Comparison of ENCODE assay signal across 29 cellular contexts in the genomic region with DNA sequence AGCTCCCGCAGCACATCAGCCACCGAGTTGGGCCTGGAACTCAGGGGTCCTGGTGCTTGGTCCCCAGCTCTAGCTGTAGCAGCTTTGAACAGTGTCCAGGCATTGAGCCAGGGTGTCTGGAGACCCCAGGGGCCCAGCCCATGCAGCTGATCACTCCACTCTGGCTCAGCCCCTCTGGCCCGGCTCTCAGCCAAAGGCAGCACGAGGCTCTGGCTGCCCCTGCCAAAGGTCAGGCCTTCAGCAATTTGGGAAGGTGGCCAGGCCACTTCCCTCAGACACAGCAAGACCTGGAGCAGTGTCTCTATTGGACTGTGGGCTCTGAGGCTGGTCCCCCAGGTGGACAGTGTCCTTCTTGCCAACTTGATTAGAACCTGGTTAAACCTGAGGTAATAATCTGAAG. TPM values are rescaled to one million over a fixed set of nuclear protein-coding genes. Genes with fewer than 3 reads are reported as not detected.
DNase-seq lines count a peak whose midpoint lies in the region; ATAC-seq, FAIRE-seq and TF ChIP-seq lines count a peak whose summit lies in the region.
"Had no signal": no experiment of that assay in that cellular context is flagged by ENCODE, and none has a peak within 500 bp of the region (broad histone marks: within the 10 kb centered on the region; RNA-seq: fewer than 3 reads in every experiment).

No MANE protein-coding gene starts in this region.

- no peaks in the 10 kb centered on the region for H3K27me3 Mint-ChIP-seq in naive thymus-derived CD8-positive, alpha-beta T cell
- H3K27me3 Mint-ChIP-seq: activated naive CD8-positive, alpha-beta T cell treated with anti-CD3 and anti-CD28 coated beads for 36 hours; CD4-positive, alpha-beta memory T cell; effector memory CD8-positive, alpha-beta T cell had no signal

- DNase-seq in HepG2 (ENCODE audit: low spot score): no peak
- DNase-seq in endothelial cell of umbilical vein (ENCODE audit: low read depth, low spot score): no peak
- DNase-seq in left lobe of liver (ENCODE audit: low spot score): peak; percentile 78
- DNase-seq in thyroid gland: peak; percentile 75 to 78
- no peak for DNase-seq in naive thymus-derived CD8-positive, alpha-beta T cell
- DNase-seq in H54 (ENCODE audit: insufficient read length, low spot score): no peak
- DNase-seq: activated CD4-positive, alpha-beta T cell treated with anti-CD3 and anti-CD28 coated beads for 48 hours; activated gamma-delta T cell; activated naive CD8-positive, alpha-beta T cell treated with anti-CD3 and anti-CD28 coated beads for 36 hours; aorta; CD4-positive, alpha-beta memory T cell; colonic mucosa; effector memory CD8-positive, alpha-beta T cell; foreskin keratinocyte; head of caudate nucleus; mammary epithelial cell; NCI-H1436; NCI-H2081 treated with DMSO at 0.1 percent for 48 hours; NCI-H226; NCI-H69; nephron progenitor cell; SJCRH30; stimulated activated CD4-positive, alpha-beta T cell treated with anti-CD3 and anti-CD28 coated beads, Interleukin-4, amount 100 ng/mL, for 1 hour had no signal

- H3K27ac ChIP-seq in liver (ENCODE audit: low read depth in 1 of 2, low read length in 2 of 2) (no peak overlapping the region), HepG2 (ENCODE audit: extremely low read length, insufficient read depth, low read length) (no peak overlapping the region), endothelial cell of umbilical vein (ENCODE audit: insufficient read depth, low read depth, low read length) (peak overlapping the region; percentile 81), thyroid gland (peak overlapping the region; percentile 3 to 60 (median 50))
- H3K27ac ChIP-seq: colonic mucosa, foreskin keratinocyte, SJCRH30, tibial nerve had no signal

- CTCF ChIA-PET in HepG2 (lab: Yijun Ruan, JAX; ENCODE audit: low intra/inter-chr PET ratio, low total read pairs) (no interaction called here), endothelial cell of umbilical vein (lab: Charles Lee) (interaction anchor here (1.2 to 3.0 kb wide), 5 partner anchors 8 to 66 kb away, joined by 4 to 47 read pairs (median 8); no protein-coding TSS in a partner anchor)

- 52% methylated on average over 4 of the region's 4 CpGs for WGBS in liver
- whole genome bisulfite sequencing in HepG2 (ENCODE audit: low lambda C conversion rate): 80% methylated on average over 1 of the region's 4 CpGs
- 49 to 63% methylated on average over 3 to 4 of the region's 4 CpGs for WGBS in thyroid gland, 2 donors

- H3K36me3 ChIP-seq in liver (ENCODE audit: control insufficient read depth in 4 of 4, insufficient read depth in 3 of 4, low read depth in 1 of 4, low read length in 3 of 4) (no peaks in the 10 kb centered on the region), HepG2 (replicated peaks in 1 of 2; ENCODE audit: control insufficient read depth in 1 of 2, insufficient read depth in 2 of 2, low read length in 2 of 2) (no peaks in the 10 kb centered on the region), endothelial cell of umbilical vein (ENCODE audit: control insufficient read depth in 2 of 2, extremely low read depth in 1 of 2, insufficient read depth in 2 of 2, low read length in 2 of 2) (no peaks in the 10 kb centered on the region), thyroid gland (no peaks in the 10 kb centered on the region)
- H3K36me3 ChIP-seq: colonic mucosa, pancreas, SJCRH30, tibial nerve had no signal

- no peaks in the 10 kb centered on the region for H3K9me3 Mint-ChIP-seq in naive thymus-derived CD8-positive, alpha-beta T cell
- H3K9me3 Mint-ChIP-seq: activated naive CD8-positive, alpha-beta T cell treated with anti-CD3 and anti-CD28 coated beads for 36 hours; CD4-positive, alpha-beta memory T cell; effector memory CD8-positive, alpha-beta T cell; nephron progenitor cell had no signal

- peaks cover 13 to 33% (median 16%) of the 10 kb centered on the region in 4 donors for H3K4me1 ChIP-seq in liver (ENCODE audit: control insufficient read depth in 4 of 4, insufficient read depth in 4 of 4, low read length in 3 of 4)
- H3K4me1 ChIP-seq in HepG2 (ENCODE audit: insufficient read depth, low read length): peaks cover 10% of the 10 kb centered on the region
- peaks cover 46% of the 10 kb centered on the region for H3K4me1 ChIP-seq in endothelial cell of umbilical vein (ENCODE audit: control insufficient read depth, extremely low read depth, insufficient read depth, low read length)
- peaks cover 29 to 54% of the 10 kb centered on the region in 2 donors for H3K4me1 ChIP-seq in thyroid gland
- H3K4me1 ChIP-seq: colonic mucosa, SJCRH30 had no signal

- BruUV-seq in HepG2 (replicated peaks; lab: Mats Ljungman, UMichigan) (no TSS peak), endothelial cell of umbilical vein (replicated peaks; lab: Mats Ljungman, UMichigan) (no TSS peak)

- H3K79me2 ChIP-seq in HepG2 (ENCODE audit: insufficient read depth, low read length) (no peaks in the 10 kb centered on the region), endothelial cell of umbilical vein (ENCODE audit: control insufficient read depth, insufficient read depth, low read length) (no peaks in the 10 kb centered on the region)

- TF ChIP-seq EP300 in HepG2 (IDR thresholded peaks at IDR 0.05; ENCODE audit: low read depth in 2 of 2, low read length in 2 of 2) (no peak), HepG2 (CRISPR knock-in tag; IDR thresholded peaks at IDR 0.05; ENCODE audit: borderline replicate concordance) (no peak)

- H3K27me3 ChIP-seq in liver (ENCODE audit: control insufficient read depth in 4 of 4, insufficient read depth in 4 of 4, low read length in 3 of 4) (no peaks in the 10 kb centered on the region), HepG2 (ENCODE audit: control insufficient read depth in 1 of 2, insufficient read depth in 2 of 2, low read length in 2 of 2) (no peaks in the 10 kb centered on the region), endothelial cell of umbilical vein (ENCODE audit: control insufficient read depth in 2 of 2, insufficient read depth in 2 of 2, low read length in 2 of 2) (no peaks in the 10 kb centered on the region), thyroid gland (no peaks in the 10 kb centered on the region)
- H3K27me3 ChIP-seq: colonic mucosa, foreskin keratinocyte, pancreas, SJCRH30, tibial nerve had no signal

- H3K27ac Mint-ChIP-seq in naive thymus-derived CD8-positive, alpha-beta T cell: no peak overlapping the region
- H3K27ac Mint-ChIP-seq: activated naive CD8-positive, alpha-beta T cell treated with anti-CD3 and anti-CD28 coated beads for 36 hours; effector memory CD8-positive, alpha-beta T cell had no signal

- in situ Hi-C loops in HepG2 (cut with HindIII; ENCODE audit: extremely low pct_ligation_motif_present, low pct_unique_long_range_greater_than_20kb): no loop called here

- H3K4me3 Mint-ChIP-seq in naive thymus-derived CD8-positive, alpha-beta T cell: no peak overlapping the region
- H3K4me3 Mint-ChIP-seq: activated naive CD8-positive, alpha-beta T cell treated with anti-CD3 and anti-CD28 coated beads for 36 hours; CD4-positive, alpha-beta memory T cell; effector memory CD8-positive, alpha-beta T cell; nephron progenitor cell had no signal

- FAIRE-seq in HepG2 (lab: Jason Lieb, UNC): no peak
- FAIRE-seq in endothelial cell of umbilical vein (lab: Jason Lieb, UNC): peak; percentile 62
- FAIRE-seq in H54 (lab: Jason Lieb, UNC): no peak
- FAIRE-seq: A204.1, H1, pancreas had no signal

- ATAC-seq in HepG2 (no peak), left lobe of liver (peak; percentile 76), SK-N-SH treated with all-trans-retinoic acid at 6 μM for 48 hours (no peak)
- no peak for ATAC-seq in naive thymus-derived CD8-positive, alpha-beta T cell
- ATAC-seq: effector memory CD8-positive, alpha-beta T cell; foreskin keratinocyte had no signal

- H4K20me1 ChIP-seq in HepG2 (ENCODE audit: insufficient read depth, low read length) (no peaks in the 10 kb centered on the region), endothelial cell of umbilical vein (replicated peaks; ENCODE audit: control insufficient read depth, extremely low read depth, insufficient read depth, low read length) (no peaks in the 10 kb centered on the region)

- H3K9me1 ChIP-seq in endothelial cell of umbilical vein (replicated peaks; ENCODE audit: control insufficient read depth, extremely low read depth, insufficient read depth, low read length): no peaks in the 10 kb centered on the region

- TF ChIP-seq POLR2A in HepG2 (IDR thresholded peaks at IDR 0.05; ENCODE audit: insufficient read depth in 1 of 2, low read depth in 2 of 2, low read length in 2 of 2): no peak
- no peak for TF ChIP-seq POLR2A in endothelial cell of umbilical vein (IDR thresholded peaks at IDR 0.05; ENCODE audit: low read depth, low read length)
- no peak for TF ChIP-seq POLR2A in thyroid gland (IDR thresholded peaks at IDR 0.05)
- TF ChIP-seq POLR2A in H54 (IDR thresholded peaks at IDR 0.05; ENCODE audit: low read depth, low read length): no peak

- no peaks in the 10 kb centered on the region for H3K36me3 Mint-ChIP-seq in naive thymus-derived CD8-positive, alpha-beta T cell
- H3K36me3 Mint-ChIP-seq: CD4-positive, alpha-beta memory T cell had no signal

- H3K4me1 Mint-ChIP-seq in naive thymus-derived CD8-positive, alpha-beta T cell: peaks cover 19 to 26% (median 23%) of the 10 kb centered on the region in 4 donors
- H3K4me1 Mint-ChIP-seq: activated naive CD8-positive, alpha-beta T cell treated with anti-CD3 and anti-CD28 coated beads for 36 hours had no signal

- intact Hi-C loops in HepG2 (cut with micrococcal nuclease; ENCODE audit: unreplicated experiment) (no loop called here), endothelial cell of umbilical vein (cut with micrococcal nuclease) (loop anchor here (1.0 kb wide), 2 partner anchors 7 to 35 kb away; partner anchors contain the start of gene RNF19B), thyroid gland (cut with DNase I) (no loop called here)

- TF ChIP-seq CTCF in liver (IDR thresholded peaks at IDR 0.05; ENCODE audit: low read depth, low read length, missing input control): no peak
- no peak for TF ChIP-seq CTCF in HepG2 (CRISPR knock-in tag; IDR thresholded peaks at IDR 0.05)
- TF ChIP-seq CTCF in endothelial cell of umbilical vein (IDR thresholded peaks at IDR 0.05; ENCODE audit: extremely low read depth in 1 of 2, insufficient read depth in 1 of 2, low read depth in 1 of 2, low read length in 2 of 2): no peak
- no peak for TF ChIP-seq CTCF in thyroid gland (IDR thresholded peaks at IDR 0.05)

- TF ChIP-seq RAD21 in liver (IDR thresholded peaks at IDR 0.05): peak in 1 of 2 donors; percentile 59
- no peak for TF ChIP-seq RAD21 in HepG2 (CRISPR knock-in tag; IDR thresholded peaks at IDR 0.05)

- POLR2A ChIA-PET in HepG2 (lab: Yijun Ruan, JAX) (no interaction called here), endothelial cell of umbilical vein (lab: Charles Lee) (interaction anchor here (2.1 to 2.6 kb wide), 2 partner anchors 8 to 34 kb away, joined by 7 to 15 read pairs; partner anchors contain the start of gene RNF19B)
- POLR2A ChIA-PET in naive thymus-derived CD8-positive, alpha-beta T cell (lab: Charles Lee): interaction anchor here (0.6 kb wide), 1 partner anchor 162 kb away, joined by 3 read pairs; no protein-coding TSS in a partner anchor

- no peak overlapping the region for H3K4me3 ChIP-seq in liver (ENCODE audit: low read depth in 1 of 3, low read length in 3 of 3)
- H3K4me3 ChIP-seq in HepG2 (replicated peaks in 1 of 3; ENCODE audit: insufficient read depth in 1 of 3, low read depth in 2 of 3, low read length in 3 of 3): no peak overlapping the region
- H3K4me3 ChIP-seq in endothelial cell of umbilical vein (replicated peaks in 1 of 3; ENCODE audit: insufficient read depth in 1 of 3, low read depth in 1 of 3, low read length in 3 of 3): no peak overlapping the region
- H3K4me3 ChIP-seq in thyroid gland (replicated peaks in 1 of 3): no peak overlapping the region
- H3K4me3 ChIP-seq: colonic mucosa, pancreas, SJCRH30, tibial nerve had no signal

- no peak overlapping the region for H3K4me2 ChIP-seq in HepG2 (ENCODE audit: low read depth, low read length)
- H3K4me2 ChIP-seq in endothelial cell of umbilical vein (ENCODE audit: insufficient read depth, low read length): no peak overlapping the region

- H3K9ac ChIP-seq in liver (ENCODE audit: low read depth in 1 of 2, low read length in 2 of 2): no peak overlapping the region
- H3K9ac ChIP-seq in HepG2 (ENCODE audit: insufficient read depth, low read depth, low read length): no peak overlapping the region
- H3K9ac ChIP-seq in endothelial cell of umbilical vein (replicated peaks; ENCODE audit: extremely low read depth, insufficient read depth, low read length): no peak overlapping the region

- dilution Hi-C loops in endothelial cell of umbilical vein (cut with MboI; ENCODE audit: extremely low pct_ligation_motif_present, low sequenced_read_pairs): no loop called here

- no peaks in the 10 kb centered on the region for H3K9me3 ChIP-seq in liver (ENCODE audit: control insufficient read depth in 4 of 4, low read length in 3 of 4)
- H3K9me3 ChIP-seq in HepG2 (ENCODE audit: low read length): no peaks in the 10 kb centered on the region
- no peaks in the 10 kb centered on the region for H3K9me3 ChIP-seq in endothelial cell of umbilical vein (replicated peaks; ENCODE audit: control insufficient read depth, insufficient read depth, low read length)
- H3K9me3 ChIP-seq in thyroid gland: no peaks in the 10 kb centered on the region
- H3K9me3 ChIP-seq: colonic mucosa, pancreas, SJCRH30, tibial nerve had no signal

- no peak overlapping the region for H2AFZ ChIP-seq in HepG2 (ENCODE audit: low read length)
- no peak overlapping the region for H2AFZ ChIP-seq in endothelial cell of umbilical vein (ENCODE audit: low read depth, low read length)

RNA-seq across cellular contexts. Expression of gene RNF19B, which starts 34.4 kb away (rescaled TPM):
- total RNA-seq in liver (1 to 10 TPM; 5.6 to 8.3 TPM), HepG2 (2016; rRNA removed; fragmentation: Illumina TruSeq; extraction: Trizol) (15.3 and 16.3 TPM in 2 replicates), endothelial cell of umbilical vein (24.2 and 25.6 TPM in 2 replicates), left lobe of liver (6.6 TPM), thyroid gland (10 to 100 TPM; 13.6 to 24.6 (median 22.4) TPM)
- polyA plus RNA-seq in liver (1 to 10 TPM; 2.2 to 4.4 TPM), HepG2 (2011; rRNA removed) (20.9 and 22.5 TPM in 2 replicates), endothelial cell of umbilical vein (19.2 and 19.6 TPM in 2 replicates)
- 14.7 and 15.7 TPM in 2 replicates for total RNA-seq in HepG2 (2016; cell fraction: cytosol; rRNA removed; fragmentation: Illumina TruSeq; extraction: Trizol; ENCODE audit: low read depth)
- total RNA-seq in HepG2 (2016; cell fraction: insoluble cytoplasmic fraction; rRNA removed; fragmentation: Illumina TruSeq; extraction: Trizol): 14.5 and 14.7 TPM in 2 replicates
- 22.4 and 23.5 TPM in 2 replicates for total RNA-seq in HepG2 (2016; cell fraction: membrane; rRNA removed; fragmentation: Illumina TruSeq; extraction: Trizol)
- 7.6 and 10.7 TPM in 2 replicates for total RNA-seq in HepG2 (2016; cell fraction: nucleus; rRNA removed; fragmentation: Illumina TruSeq; extraction: Trizol)
- polyA plus RNA-seq in HepG2 (2011; cell fraction: cytosol; rRNA removed): 20.2 and 22.7 TPM in 2 replicates
- polyA plus RNA-seq in HepG2 (2011; cell fraction: nucleus; rRNA removed): 11.4 and 11.8 TPM in 2 replicates
- 10.1 and 14.4 TPM in 2 replicates for polyA plus RNA-seq in HepG2 (2012)
- polyA plus RNA-seq in HepG2 (2016; cell fraction: cytosol; fragmentation: Illumina TruSeq; extraction: Trizol; ENCODE audit: low read depth): 9.8 and 10.0 TPM in 2 replicates
- 17.6 and 20.6 TPM in 2 replicates for polyA plus RNA-seq in HepG2 (2016; cell fraction: insoluble cytoplasmic fraction; fragmentation: Illumina TruSeq; extraction: Trizol; ENCODE audit: low read depth)
- polyA plus RNA-seq in HepG2 (2016; cell fraction: membrane; fragmentation: Illumina TruSeq; extraction: Trizol; ENCODE audit: low read depth): 19.3 and 20.2 TPM in 2 replicates
- polyA plus RNA-seq in HepG2 (2016; cell fraction: nucleus; fragmentation: Illumina TruSeq; extraction: Trizol; ENCODE audit: insufficient read depth, low read depth): 13.4 and 15.4 TPM in 2 replicates
- 14.9 and 40.6 TPM in 2 replicates for polyA minus RNA-seq in HepG2 (2011; rRNA and poly(A)+ RNA removed; ENCODE audit: low replicate concordance)
- polyA minus RNA-seq in HepG2 (2011; cell fraction: cytosol; rRNA and poly(A)+ RNA removed): 18.2 and 22.4 TPM in 2 replicates
- polyA minus RNA-seq in HepG2 (2011; cell fraction: nucleus; rRNA and poly(A)+ RNA removed): 13.1 and 17.9 TPM in 2 replicates
- 24.0 and 26.1 TPM in 2 replicates for polyA plus RNA-seq in endothelial cell of umbilical vein (2011; cell fraction: cytosol; rRNA removed)
- 13.0 and 13.6 TPM in 2 replicates for polyA plus RNA-seq in endothelial cell of umbilical vein (2011; cell fraction: nucleus; rRNA removed)
- 26.1 and 29.0 TPM in 2 replicates for polyA plus RNA-seq in endothelial cell of umbilical vein (2012)
- polyA minus RNA-seq in endothelial cell of umbilical vein: 25.3 and 31.0 TPM in 2 replicates
- 9.6 TPM for polyA minus RNA-seq in endothelial cell of umbilical vein (2011; cell fraction: cytosol; rRNA and poly(A)+ RNA removed)
- 9.5 and 9.8 TPM in 2 replicates for polyA minus RNA-seq in endothelial cell of umbilical vein (2011; cell fraction: nucleus; rRNA and poly(A)+ RNA removed)
- 10 to 100 TPM; 19.2 to 21.6 TPM for total RNA-seq in naive thymus-derived CD8-positive, alpha-beta T cell
- polyA plus RNA-seq in naive thymus-derived CD8-positive, alpha-beta T cell: 1 to 10 TPM in 2 of 3 donors, under 1 TPM in 1; 0.44 to 1.8 (median 1.6) TPM

RNA-seq across cellular contexts. Expression of gene AK2, which starts 37.7 kb away (rescaled TPM):
- total RNA-seq in liver: 100 to 1,000 TPM in 1 of 2 donors, 10 to 100 TPM in 1; 34.2 to 181 TPM
- 100 to 1,000 TPM; 101 to 128 TPM for polyA plus RNA-seq in liver
- total RNA-seq in HepG2 (2016; rRNA removed; fragmentation: Illumina TruSeq; extraction: Trizol): 188 and 241 TPM in 2 replicates
- 52.1 and 74.6 TPM in 2 replicates for total RNA-seq in HepG2 (2016; cell fraction: cytosol; rRNA removed; fragmentation: Illumina TruSeq; extraction: Trizol; ENCODE audit: low read depth)
- 187 and 275 TPM in 2 replicates for total RNA-seq in HepG2 (2016; cell fraction: insoluble cytoplasmic fraction; rRNA removed; fragmentation: Illumina TruSeq; extraction: Trizol)
- 66.1 and 71.1 TPM in 2 replicates for total RNA-seq in HepG2 (2016; cell fraction: membrane; rRNA removed; fragmentation: Illumina TruSeq; extraction: Trizol)
- 105 and 106 TPM in 2 replicates for total RNA-seq in HepG2 (2016; cell fraction: nucleus; rRNA removed; fragmentation: Illumina TruSeq; extraction: Trizol)
- 163 and 170 TPM in 2 replicates for polyA plus RNA-seq in HepG2 (2011; rRNA removed)
- polyA plus RNA-seq in HepG2 (2011; cell fraction: cytosol; rRNA removed): 225 and 227 TPM in 2 replicates
- 171 and 188 TPM in 2 replicates for polyA plus RNA-seq in HepG2 (2011; cell fraction: nucleus; rRNA removed)
- polyA plus RNA-seq in HepG2 (2012): 124 and 158 TPM in 2 replicates
- polyA plus RNA-seq in HepG2 (2016; cell fraction: cytosol; fragmentation: Illumina TruSeq; extraction: Trizol; ENCODE audit: low read depth): 51.9 and 61.1 TPM in 2 replicates
- 273 and 291 TPM in 2 replicates for polyA plus RNA-seq in HepG2 (2016; cell fraction: insoluble cytoplasmic fraction; fragmentation: Illumina TruSeq; extraction: Trizol; ENCODE audit: low read depth)
- 58.4 and 63.7 TPM in 2 replicates for polyA plus RNA-seq in HepG2 (2016; cell fraction: membrane; fragmentation: Illumina TruSeq; extraction: Trizol; ENCODE audit: low read depth)
- 152 and 193 TPM in 2 replicates for polyA plus RNA-seq in HepG2 (2016; cell fraction: nucleus; fragmentation: Illumina TruSeq; extraction: Trizol; ENCODE audit: insufficient read depth, low read depth)
- polyA minus RNA-seq in HepG2 (2011; rRNA and poly(A)+ RNA removed; ENCODE audit: low replicate concordance): 55.0 and 146 TPM in 2 replicates
- polyA minus RNA-seq in HepG2 (2011; cell fraction: cytosol; rRNA and poly(A)+ RNA removed): 54.3 and 66.4 TPM in 2 replicates
- polyA minus RNA-seq in HepG2 (2011; cell fraction: nucleus; rRNA and poly(A)+ RNA removed): 96.8 and 148 TPM in 2 replicates
- 131 and 134 TPM in 2 replicates for total RNA-seq in endothelial cell of umbilical vein
- polyA plus RNA-seq in endothelial cell of umbilical vein: 71.4 and 107 TPM in 2 replicates
- 180 and 198 TPM in 2 replicates for polyA plus RNA-seq in endothelial cell of umbilical vein (2011; cell fraction: cytosol; rRNA removed)
- 129 and 207 TPM in 2 replicates for polyA plus RNA-seq in endothelial cell of umbilical vein (2011; cell fraction: nucleus; rRNA removed)
- polyA plus RNA-seq in endothelial cell of umbilical vein (2012): 115 and 131 TPM in 2 replicates
- 48.3 and 61.9 TPM in 2 replicates for polyA minus RNA-seq in endothelial cell of umbilical vein
- polyA minus RNA-seq in endothelial cell of umbilical vein (2011; cell fraction: cytosol; rRNA and poly(A)+ RNA removed): 106 TPM
- polyA minus RNA-seq in endothelial cell of umbilical vein (2011; cell fraction: nucleus; rRNA and poly(A)+ RNA removed): 50.1 and 83.7 TPM in 2 replicates
- total RNA-seq in left lobe of liver: 120 TPM
- 100 to 1,000 TPM; 214 to 308 (median 256) TPM for total RNA-seq in thyroid gland
- total RNA-seq in naive thymus-derived CD8-positive, alpha-beta T cell: 10 to 100 TPM; 89.2 to 94.6 TPM
- polyA plus RNA-seq in naive thymus-derived CD8-positive, alpha-beta T cell: 100 to 1,000 TPM; 119 to 128 (median 126) TPM

Comparison
In these comparisons a context has a peak if more than half of its experiments do, and no peak if none do; other contexts are left out.
1. H3K27ac ChIP-seq: peak in endothelial cell of umbilical vein (single experiment) and thyroid gland (3 of 3); none in liver (0 of 2) and HepG2 (single experiment).
2. DNase-seq: peak in left lobe of liver (single experiment) and thyroid gland (2 of 2); none in HepG2 (single experiment), endothelial cell of umbilical vein (single experiment), naive thymus-derived CD8-positive, alpha-beta T cell (0 of 10) and H54 (single experiment).